ENCODE assay signal across 12 cellular contexts in genomic region chr11:100709233-100709999, GRCh38. TPM values are rescaled to one million over a fixed set of nuclear protein-coding genes. Genes with fewer than 3 reads are reported as not detected.
A peak's percentile ranks its signal among the peaks of the same experiment; 100 is the strongest.
DNase-seq lines count a peak whose midpoint lies in the region; ATAC-seq and TF ChIP-seq lines count a peak whose summit lies in the region.
"Had no signal": no experiment of that assay in that cellular context is flagged by ENCODE, and none has a peak within 500 bp of the region (broad histone marks: within the 10 kb centered on the region; RNA-seq: fewer than 3 reads in every experiment).

No MANE protein-coding gene starts in this region.

- H3K27me3 ChIP-seq in H9 (ENCODE audit: insufficient read depth, low read length) (no peaks in the 10 kb centered on the region), IMR-90 (ENCODE audit: control insufficient read depth, insufficient read depth, low read length) (no peaks in the 10 kb centered on the region), upper lobe of right lung (no peaks in the 10 kb centered on the region)
- H3K27me3 ChIP-seq: sigmoid colon, tibial nerve had no signal

- H2BK15ac ChIP-seq in H9 (ENCODE audit: low read depth, low read length) (no peak overlapping the region), IMR-90 (ENCODE audit: low read depth, low read length) (no peak overlapping the region)

- H3K23ac ChIP-seq in H9 (ENCODE audit: insufficient read length, low read depth, low read length) (no peak overlapping the region), IMR-90 (ENCODE audit: low read depth, low read length) (no peak overlapping the region)

- H4K5ac ChIP-seq in H9 (ENCODE audit: insufficient read length, low read depth, low read length) (no peak overlapping the region), IMR-90 (ENCODE audit: low read depth, low read length) (0 out of 2 replicates have a peak overlapping the region, but pooled peaks have one; percentile 42)

- in situ Hi-C loops in IMR-90 (cut with MboI; ENCODE audit: low sequenced_read_pairs): no loop called here

- H2AFZ ChIP-seq in H9 (ENCODE audit: low read length) (no peak overlapping the region), IMR-90 (replicated peaks; ENCODE audit: low read length, poor library complexity) (no peak overlapping the region)

- TF ChIP-seq CTCF in H9 (conservative IDR thresholded peaks at IDR 0.05) (no peak), IMR-90 (conservative IDR thresholded peaks at IDR 0.05; ENCODE audit: low read depth, low read length) (no peak), mesothelial cell of epicardium (IDR thresholded peaks at IDR 0.05; ENCODE audit: unreplicated experiment) (no peak), upper lobe of right lung (IDR thresholded peaks at IDR 0.05) (no peak)

- H2BK120ac ChIP-seq in H9 (ENCODE audit: low read depth, low read length, poor library complexity, severe bottlenecking) (no peak overlapping the region), IMR-90 (ENCODE audit: low read depth, low read length) (no peak overlapping the region)

- H3K9me3 Mint-ChIP-seq in H9: no peaks in the 10 kb centered on the region
- H3K9me3 Mint-ChIP-seq in mesothelial cell of epicardium: no peaks in the 10 kb centered on the region
- H3K9me3 Mint-ChIP-seq: activated naive CD8-positive, alpha-beta T cell treated with anti-CD3 and anti-CD28 coated beads, Interleukin-2, amount 10 ng/mL, durations not matched to agents 7 days and 5 days; T-helper 1 cell treated with Interleukin-12 subunit alpha and Interleukin-12 subunit beta and Interleukin-4 antibody, amounts not matched to agents 30 μg/mL and 1 μg/mL, for 36 hours had no signal

- H2AK9ac ChIP-seq in IMR-90 (replicated peaks; ENCODE audit: low read depth, low read length, poor library complexity): no peak overlapping the region

- H2BK20ac ChIP-seq in H9 (ENCODE audit: low read depth, low read length, poor library complexity, severe bottlenecking) (peak overlapping the region; percentile 26), IMR-90 (ENCODE audit: low read depth, low read length) (no peak overlapping the region)

- H3K4me1 ChIP-seq in H9 (ENCODE audit: insufficient read depth, low read length) (no peaks in the 10 kb centered on the region; the same call in 1 of the 2 replicates), IMR-90 (ENCODE audit: control insufficient read depth, insufficient read depth, low read length) (peaks cover 7% of the 10 kb centered on the region), upper lobe of right lung (no peaks in the 10 kb centered on the region)
- H3K4me1 ChIP-seq: sigmoid colon had no signal

- H4K91ac ChIP-seq in H9 (ENCODE audit: insufficient read length, low read depth, low read length) (no peak overlapping the region), IMR-90 (ENCODE audit: insufficient read depth, low read depth, low read length) (no peak overlapping the region; the same call in 1 of the 2 replicates)

- no peaks in the 10 kb centered on the region for H3K9me3 ChIP-seq in H9 (ENCODE audit: control insufficient read depth, low read depth, low read length)
- H3K9me3 ChIP-seq in IMR-90 (ENCODE audit: control insufficient read depth, insufficient read depth, low read length): no peaks in the 10 kb centered on the region
- no peaks in the 10 kb centered on the region for H3K9me3 ChIP-seq in upper lobe of right lung
- H3K9me3 ChIP-seq: sigmoid colon, tibial nerve had no signal

- H3K18ac ChIP-seq in H9 (ENCODE audit: insufficient read length, low read depth, low read length): no peak overlapping the region
- no peak overlapping the region; the same call in 1 of the 2 replicates for H3K18ac ChIP-seq in IMR-90 (ENCODE audit: low read depth, low read length)

- H3K79me2 ChIP-seq in H9 (ENCODE audit: insufficient read depth, low read length): peaks cover 2% of the 10 kb centered on the region; the same call in 1 of the 2 replicates

- H3K4ac ChIP-seq in H9 (ENCODE audit: low read depth, low read length) (no peak overlapping the region), IMR-90 (ENCODE audit: low read depth, low read length) (no peak overlapping the region)

- intact Hi-C loops in IMR-90 (cut with micrococcal nuclease) (no loop called here), upper lobe of right lung (cut with DNase I) (no loop called here)

- DNase-seq in H9: no peak
- peak; percentile 56 for DNase-seq in IMR-90
- DNase-seq in mesothelial cell of epicardium (ENCODE audit: low spot score in 2 of 2, unreplicated experiment in 2 of 2): no peak
- DNase-seq in upper lobe of right lung: no peak
- no peak for DNase-seq in activated CD4-positive, alpha-beta T cell treated with anti-CD3 and anti-CD28 coated beads, Interleukin-2, amount 50 U/mL, for 1 hour
- DNase-seq in mucosa of gallbladder (ENCODE audit: low spot score): no peak
- DNase-seq in putamen (ENCODE audit: low spot score): no peak
- DNase-seq: activated naive CD8-positive, alpha-beta T cell treated with anti-CD3 and anti-CD28 coated beads, Interleukin-2, amount 10 ng/mL, durations not matched to agents 7 days and 5 days; sigmoid colon had no signal

- no peak overlapping the region for H3T11ph ChIP-seq in H9 (ENCODE audit: low read length)

- H3K9me1 ChIP-seq in IMR-90 (ENCODE audit: insufficient read depth, low read length): peaks cover 4% of the 10 kb centered on the region

- H3K4me1 Mint-ChIP-seq in H9 (peaks cover 16 to 26% of the 10 kb centered on the region in 2 experiments), mesothelial cell of epicardium (peaks cover 14% of the 10 kb centered on the region)
- H3K4me1 Mint-ChIP-seq: activated naive CD8-positive, alpha-beta T cell treated with anti-CD3 and anti-CD28 coated beads, Interleukin-2, amount 10 ng/mL, durations not matched to agents 7 days and 5 days had no signal

- TF ChIP-seq POLR2A in IMR-90 (IDR thresholded peaks at IDR 0.05; ENCODE audit: low read depth, low read length): no peak

- CTCF ChIA-PET in IMR-90 (lab: Yijun Ruan, JAX): no interaction called here

- H2BK5ac ChIP-seq in H9 (ENCODE audit: insufficient read length, low read length) (no peak overlapping the region), IMR-90 (ENCODE audit: low read depth, low read length, poor library complexity, severe bottlenecking) (no peak overlapping the region)

- BruUV-seq in IMR-90 (replicated peaks; lab: Mats Ljungman, UMichigan): no TSS peak

- no peak overlapping the region for H2BK12ac ChIP-seq in H9 (ENCODE audit: insufficient read length, low read depth, low read length)

- POLR2A ChIA-PET in IMR-90 (lab: Charles Lee; ENCODE audit: unreplicated experiment): no interaction called here

- H4K20me1 ChIP-seq in H9 (ENCODE audit: control insufficient read depth, insufficient read depth, insufficient read length) (no peaks in the 10 kb centered on the region), IMR-90 (ENCODE audit: insufficient read depth, low read length) (no peaks in the 10 kb centered on the region)

- peak; percentile 87 for ATAC-seq in GM18517 (IDR thresholded peaks at IDR 0.05; ENCODE audit: unreplicated experiment)
- peak; percentile 51 for ATAC-seq in IMR-90 (ENCODE audit: low read depth)
- no peak for ATAC-seq in upper lobe of right lung

- no peak for TF ChIP-seq RAD21 in IMR-90 (IDR thresholded peaks at IDR 0.05; ENCODE audit: low read length)

- H3K4me2 ChIP-seq in H9 (ENCODE audit: insufficient read depth, insufficient read length, low read length): no peak overlapping the region
- peak overlapping the region; percentile 76 for H3K4me2 ChIP-seq in IMR-90 (ENCODE audit: low read depth, low read length)

- H2AK5ac ChIP-seq in H9 (ENCODE audit: insufficient read length, low read length) (no peak overlapping the region), IMR-90 (ENCODE audit: low read depth, low read length) (no peak overlapping the region)

- H3K56ac ChIP-seq in H9 (ENCODE audit: insufficient read length, low read depth, low read length) (no peak overlapping the region), IMR-90 (ENCODE audit: extremely low read depth, insufficient read depth, low read length) (no peak overlapping the region)

- H3K4me3 ChIP-seq in IMR-90 (ENCODE audit: insufficient read depth, low read depth, low read length): no peak overlapping the region
- H3K4me3 ChIP-seq in upper lobe of right lung: no peak overlapping the region
- H3K4me3 ChIP-seq: sigmoid colon, tibial nerve had no signal

- H3K36me3 Mint-ChIP-seq in H9 (ENCODE audit: insufficient read depth in 1 of 3, low read depth in 3 of 3): peaks cover 0 to 14% (median 8%) of the 10 kb centered on the region in 3 experiments; a peak in 4 of 7 replicates
- peaks cover 1% of the 10 kb centered on the region for H3K36me3 Mint-ChIP-seq in mesothelial cell of epicardium
- H3K36me3 Mint-ChIP-seq: activated naive CD8-positive, alpha-beta T cell treated with anti-CD3 and anti-CD28 coated beads, Interleukin-2, amount 10 ng/mL, durations not matched to agents 7 days and 5 days had no signal

- H3K36me3 ChIP-seq in IMR-90 (ENCODE audit: control insufficient read depth, insufficient read depth, low read length): no peaks in the 10 kb centered on the region
- H3K36me3 ChIP-seq in upper lobe of right lung: no peaks in the 10 kb centered on the region
- H3K36me3 ChIP-seq: sigmoid colon, tibial nerve had no signal

- WGBS in H9 (ENCODE audit: extremely low coverage, insufficient read length, low lambda C conversion rate): no CpG with 5 or more reads among the region's 3 CpGs
- no CpG with 5 or more reads among the region's 3 CpGs for WGBS in IMR-90 (ENCODE audit: extremely low coverage in 2 of 2, insufficient read length in 1 of 2), 2 experiments

- dilution Hi-C loops in IMR-90 (cut with HindIII; ENCODE audit: low sequenced_read_pairs, unreplicated experiment): no loop called here

- H3K27me3 Mint-ChIP-seq in H9 (ENCODE audit: low read depth): no peaks in the 10 kb centered on the region
- H3K27me3 Mint-ChIP-seq in mesothelial cell of epicardium (ENCODE audit: low read depth): no peaks in the 10 kb centered on the region
- H3K27me3 Mint-ChIP-seq: activated naive CD8-positive, alpha-beta T cell treated with anti-CD3 and anti-CD28 coated beads, Interleukin-2, amount 10 ng/mL, durations not matched to agents 7 days and 5 days had no signal

- H3K4me3 Mint-ChIP-seq in H9 (no peak overlapping the region), mesothelial cell of epicardium (no peak overlapping the region)
- H3K4me3 Mint-ChIP-seq: activated naive CD8-positive, alpha-beta T cell treated with anti-CD3 and anti-CD28 coated beads, Interleukin-2, amount 10 ng/mL, durations not matched to agents 7 days and 5 days; T-helper 1 cell treated with Interleukin-12 subunit alpha and Interleukin-12 subunit beta and Interleukin-4 antibody, amounts not matched to agents 30 μg/mL and 1 μg/mL, for 36 hours had no signal

- H3K27ac ChIP-seq in H9 (ENCODE audit: insufficient read length, low read depth, low read length) (no peak overlapping the region), IMR-90 (ENCODE audit: insufficient read depth, low read length) (no peak overlapping the region), upper lobe of right lung (no peak overlapping the region)
- H3K27ac ChIP-seq: sigmoid colon had no signal

- no peak overlapping the region for H3K9ac ChIP-seq in H9 (ENCODE audit: extremely low read depth, insufficient read length, low read length)
- H3K9ac ChIP-seq in IMR-90 (ENCODE audit: low read depth, low read length): no peak overlapping the region

- H4K8ac ChIP-seq in H9 (replicated peaks; ENCODE audit: insufficient read length, low read depth, low read length): no peak overlapping the region
- no peak overlapping the region for H4K8ac ChIP-seq in IMR-90 (ENCODE audit: low read depth in 2 of 2, low read length in 2 of 2)

- H3K27ac Mint-ChIP-seq in H9 (peak overlapping the region in 1 of 3 experiments; percentile 88; a peak in 2 of 7 replicates), mesothelial cell of epicardium (peak overlapping the region; percentile 73)
- H3K27ac Mint-ChIP-seq: activated naive CD8-positive, alpha-beta T cell treated with anti-CD3 and anti-CD28 coated beads, Interleukin-2, amount 10 ng/mL, durations not matched to agents 7 days and 5 days; T-helper 1 cell treated with Interleukin-12 subunit alpha and Interleukin-12 subunit beta and Interleukin-4 antibody, amounts not matched to agents 30 μg/mL and 1 μg/mL, for 36 hours had no signal

- no peaks in the 10 kb centered on the region for H3K23me2 ChIP-seq in H9 (ENCODE audit: insufficient read length, low read depth, low read length, poor library complexity, severe bottlenecking)

- H3K14ac ChIP-seq in H9 (ENCODE audit: insufficient read depth, low read length) (no peak overlapping the region), IMR-90 (replicated peaks; ENCODE audit: low read depth, low read length) (0 out of 2 replicates have a peak overlapping the region, but pooled peaks have one; percentile 26)

- H3K79me1 ChIP-seq in H9 (ENCODE audit: insufficient read depth, low read depth, low read length, poor library complexity, severe bottlenecking) (no peaks in the 10 kb centered on the region), IMR-90 (ENCODE audit: low read depth in 1 of 2, low read length in 2 of 2) (peaks cover 9 to 35% of the 10 kb centered on the region in 2 experiments; a peak in 3 of 4 replicates)

RNA-seq across cellular contexts. Expression of gene ARHGAP42, which starts 22.3 kb away (rescaled TPM):
- total RNA-seq in H9 (2021): 35.5 and 39.1 TPM in 2 replicates
- 7.3 and 8.9 TPM in 2 replicates for total RNA-seq in IMR-90 (2012; rRNA removed)
- 2.8 and 2.9 TPM in 2 replicates for polyA plus RNA-seq in IMR-90 (2012; rRNA removed)
- polyA plus RNA-seq in IMR-90 (2012; cell fraction: cytosol; rRNA removed): 0.87 and 1.3 TPM in 2 replicates
- polyA plus RNA-seq in IMR-90 (2012; cell fraction: nucleus; rRNA removed; ENCODE audit: low replicate concordance): 1.2 and 6.8 TPM in 2 replicates
- 19.4 to 21.3 TPM (median 20.2 TPM) in 3 replicates for total RNA-seq in mesothelial cell of epicardium
- 19.8 TPM for total RNA-seq in upper lobe of right lung
- 25.1 TPM for total RNA-seq in mucosa of gallbladder
- total RNA-seq: activated naive CD8-positive, alpha-beta T cell treated with anti-CD3 and anti-CD28 coated beads, Interleukin-2, amount 10 ng/mL, durations not matched to agents 7 days and 5 days had no signal
